Comparison of ENCODE assay signal across 8 cellular contexts in the genomic region with DNA sequence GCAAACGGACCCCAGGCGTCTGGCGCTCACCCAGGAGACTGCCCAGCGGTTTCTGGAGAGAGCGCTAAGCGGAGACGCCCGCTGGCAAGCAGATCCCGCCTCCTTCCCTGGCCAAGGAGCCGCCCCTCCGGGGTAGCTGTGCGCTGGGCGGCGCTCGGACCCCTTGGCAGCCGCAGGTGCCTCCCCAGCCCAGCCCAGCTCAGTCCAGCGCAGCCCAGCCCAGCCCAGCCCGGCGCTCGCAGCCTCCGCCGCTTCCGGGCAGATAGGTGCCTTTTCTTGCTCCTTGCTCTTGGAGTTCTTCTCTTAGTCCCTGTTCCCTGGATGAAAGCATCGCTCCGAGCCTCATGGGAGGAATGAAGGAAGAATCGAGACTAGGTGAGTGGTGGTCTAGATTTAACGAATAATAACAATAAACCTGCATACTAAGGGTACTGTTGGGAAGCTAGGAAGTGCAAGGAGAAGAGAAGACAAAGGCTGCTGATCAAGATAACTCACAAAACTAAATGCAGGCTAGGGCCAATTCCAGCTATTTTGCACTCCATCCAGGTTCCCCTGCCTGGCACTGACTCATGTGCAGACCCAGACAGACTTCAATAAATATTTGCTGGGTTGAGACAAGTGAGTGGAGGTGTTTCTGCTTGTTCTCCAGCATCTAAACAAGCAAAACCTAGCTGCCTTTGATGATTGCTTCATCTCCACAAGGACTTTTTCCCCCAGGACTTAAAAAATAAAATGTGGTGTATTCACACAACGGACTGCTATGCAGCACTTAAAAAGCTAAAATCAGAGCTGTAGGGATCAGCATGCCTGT. TPM values are rescaled to one million over a fixed set of nuclear protein-coding genes. Genes with fewer than 3 reads are reported as not detected.
DNase-seq lines count a peak whose midpoint lies in the region; ATAC-seq and TF ChIP-seq lines count a peak whose summit lies in the region.

A gene (plus strand): TSS at position 202 of the 811 bp plus-strand sequence. CDS start 4,609 bp downstream, outside the sequence.

- no peaks in the 10 kb centered on the region for H3K4me1 ChIP-seq in Karpas-422 (ENCODE audit: low read length)

- TF ChIP-seq CTCF in chondrocyte (IDR thresholded peaks at IDR 0.05): peak; percentile 30

- H3K27me3 Mint-ChIP-seq in chondrocyte (ENCODE audit: low read depth): peaks cover 52% of the 10 kb centered on the region
- peaks cover 31% of the 10 kb centered on the region for H3K27me3 Mint-ChIP-seq in stimulated activated memory B cell treated with anti-CD40 and anti-IgM and Interleukin-4, amounts not matched to agents 10 μg/mL and 1 μg/mL and 100 μg/mL, for 72 hours

- peaks cover 7% of the 10 kb centered on the region for H3K4me1 Mint-ChIP-seq in chondrocyte (ENCODE audit: low read depth)
- no peaks in the 10 kb centered on the region for H3K4me1 Mint-ChIP-seq in stimulated activated memory B cell treated with anti-CD40 and anti-IgM and Interleukin-4, amounts not matched to agents 10 μg/mL and 1 μg/mL and 100 μg/mL, for 72 hours

- H3K27ac Mint-ChIP-seq in chondrocyte (ENCODE audit: unreplicated experiment): no peak within 1 kb of the TSS
- no peak within 1 kb of the TSS for H3K27ac Mint-ChIP-seq in stimulated activated memory B cell treated with anti-CD40 and anti-IgM and Interleukin-4, amounts not matched to agents 10 μg/mL and 1 μg/mL and 100 μg/mL, for 72 hours

- ATAC-seq in stimulated activated memory B cell treated with anti-CD40 and anti-IgM and Interleukin-4, amounts not matched to agents 10 μg/mL and 1 μg/mL and 100 μg/mL, for 72 hours: peak; percentile 41

- no peak within 1 kb of the TSS for H3K27ac ChIP-seq in Karpas-422 (ENCODE audit: low read length)

- H4K20me1 ChIP-seq in Karpas-422 (ENCODE audit: insufficient read depth, low read depth, low read length): no peaks in the 10 kb centered on the region

- no peak within 1 kb of the TSS for H3K4me2 ChIP-seq in Karpas-422 (ENCODE audit: low read depth, low read length, poor library complexity, severe bottlenecking)

- H3K79me2 ChIP-seq in Karpas-422 (ENCODE audit: low read length): no peaks in the 10 kb centered on the region

- H3K9me3 ChIP-seq in Karpas-422 (ENCODE audit: low read length): no peaks in the 10 kb centered on the region

- no peak within 1 kb of the TSS for H3K4me3 ChIP-seq in Karpas-422 (ENCODE audit: low read length)

- no peaks in the 10 kb centered on the region for H3K36me3 ChIP-seq in Karpas-422 (ENCODE audit: insufficient read depth, low read length)

- H3K9me3 Mint-ChIP-seq in chondrocyte (ENCODE audit: low read depth): no peaks in the 10 kb centered on the region
- peaks cover 4% of the 10 kb centered on the region for H3K9me3 Mint-ChIP-seq in stimulated activated memory B cell treated with anti-CD40 and anti-IgM and Interleukin-4, amounts not matched to agents 10 μg/mL and 1 μg/mL and 100 μg/mL, for 72 hours

- no peak within 1 kb of the TSS for H3K9ac ChIP-seq in Karpas-422 (ENCODE audit: low read length)

- H3K36me3 Mint-ChIP-seq in chondrocyte (ENCODE audit: low read depth): no peaks in the 10 kb centered on the region
- H3K36me3 Mint-ChIP-seq in stimulated activated memory B cell treated with anti-CD40 and anti-IgM and Interleukin-4, amounts not matched to agents 10 μg/mL and 1 μg/mL and 100 μg/mL, for 72 hours: no peaks in the 10 kb centered on the region

- no peaks in the 10 kb centered on the region for H3K9me2 ChIP-seq in Karpas-422 (replicated peaks; ENCODE audit: insufficient read depth, low read length)

- no peaks in the 10 kb centered on the region for H3K27me3 ChIP-seq in Karpas-422 (ENCODE audit: low read length)

- H3K4me3 Mint-ChIP-seq in chondrocyte (ENCODE audit: unreplicated experiment): peak within 1 kb of the TSS; percentile 71
- H3K4me3 Mint-ChIP-seq in stimulated activated memory B cell treated with anti-CD40 and anti-IgM and Interleukin-4, amounts not matched to agents 10 μg/mL and 1 μg/mL and 100 μg/mL, for 72 hours: no peak within 1 kb of the TSS

- DNase-seq in DMS53 (lab: John Stamatoyannopoulos, UW) (peak; percentile 94), NCI-H2227 (lab: John Stamatoyannopoulos, UW; ENCODE audit: unreplicated experiment) (peak; percentile 81), chondrocyte (ENCODE audit: low spot score) (peak; percentile 82), kidney tubule cell (ENCODE audit: low spot score) (peak; percentile 83), NOMO-1 (lab: John Stamatoyannopoulos, UW; ENCODE audit: unreplicated experiment in 2 of 2) (no peak), Karpas-422 (no peak)
- DNase-seq in stimulated activated CD4-positive, alpha-beta T cell treated with anti-CD3 and anti-CD28 coated beads, Interleukin-4, amount 100 ng/mL, for 4 hours: no peak

- no peak within 1 kb of the TSS for H2AFZ ChIP-seq in Karpas-422 (ENCODE audit: low read length)

RNA-seq across cellular contexts. Expression of the gene that starts here (rescaled TPM):
- 0.12 to 0.31 TPM in 2 of 3 replicates, not detected in the other for total RNA-seq in chondrocyte
- total RNA-seq in Karpas-422 (2014; rRNA removed; shearing (Covaris generic); ENCODE audit: low replicate concordance): not detected in 2 replicates

Comparison
In these comparisons a context has a peak if more than half of its experiments do, and no peak if none do; other contexts are left out.
1. Peak in DNase-seq in chondrocyte; RNA of the gene not detected or under 1 TPM.
2. DNase-seq: peak in DMS53 (single experiment), NCI-H2227 (single experiment) and kidney tubule cell (single experiment); none in NOMO-1 (0 of 2), Karpas-422 (single experiment) and stimulated activated CD4-positive, alpha-beta T cell treated with anti-CD3 and anti-CD28 coated beads, Interleukin-4, amount 100 ng/mL, for 4 hours (0 of 2).